Comparison of ENCODE assay signal across 1 cellular context in genomic region chr10:44883581-44884331, GRCh38.
TF ChIP-seq lines count a peak whose summit lies in the region.

No MANE protein-coding gene starts in this region.

TF ChIP-seq in K562, 482 proteins besides CTCF, POLR2A, EP300 and RAD21 (continued from another document):
- TF ChIP-seq SFPQ (IDR thresholded peaks at IDR 0.05; ENCODE audit: low read depth, low read length) (no peak), SIX5 (IDR thresholded peaks at IDR 0.05; ENCODE audit: borderline replicate concordance in 1 of 2, insufficient read depth in 1 of 2, low read depth in 1 of 2, low read length in 2 of 2) (no peak), C11orf30 (IDR thresholded peaks at IDR 0.05; ENCODE audit: low read depth) (0 out of 2 replicates have a peak, but pooled peaks have one; percentile 33), MBD2 (IDR thresholded peaks at IDR 0.05; ENCODE audit: borderline replicate concordance, low read depth) (no peak), LEF1 (IDR thresholded peaks at IDR 0.05) (no peak), SAP30 (IDR thresholded peaks at IDR 0.05; ENCODE audit: borderline replicate concordance, insufficient read depth, low read depth, low read length, poor library complexity, severe bottlenecking) (no peak), NFE2 (IDR thresholded peaks at IDR 0.05; ENCODE audit: low read depth) (peak; percentile 54; the same call in 1 of the 2 replicates), ZNF280B (CRISPR knock-in tag; IDR thresholded peaks at IDR 0.05) (no peak), MAFG (tag; conservative IDR thresholded peaks at IDR 0.05) (peak; percentile 60), RBM14 (IDR thresholded peaks at IDR 0.05; ENCODE audit: borderline replicate concordance, insufficient read depth, low read depth, low read length) (no peak), CBFA2T3 (IDR thresholded peaks at IDR 0.05) (no peak), BACH1 (tag; IDR thresholded peaks at IDR 0.05) (no peak), PBX2 (CRISPR knock-in tag; IDR thresholded peaks at IDR 0.05; ENCODE audit: low read depth) (no peak), PBX2 (tag; conservative IDR thresholded peaks at IDR 0.05; ENCODE audit: low read depth) (no peak), MLLT1 (IDR thresholded peaks at IDR 0.05) (no peak)
